31 cellular contexts compared by ENCODE assay signal in genomic region chr12:38704455-38704854, GRCh38.
"Had no signal": no experiment of that assay in that cellular context is flagged by ENCODE, and none has a peak within 500 bp of the region (broad histone marks: within the 10 kb centered on the region; RNA-seq: fewer than 3 reads in every experiment).

No MANE protein-coding gene starts in this region.

- ATAC-seq: activated CD4-positive, alpha-beta T cell treated with anti-CD3 and anti-CD28 coated beads for 36 hours; activated CD4-positive, CD25-positive, alpha-beta regulatory T cell treated with anti-CD3 and anti-CD28 coated beads, Interleukin-2, amount 50 U/mL, for 24 hours; activated CD8-positive, alpha-beta memory T cell treated with anti-CD3 and anti-CD28 coated beads, Interleukin-2, amount 10 ng/mL, durations not matched to agents 7 days and 5 days; activated CD8-positive, alpha-beta T cell treated with anti-CD3 and anti-CD28 coated beads, Interleukin-2, amount 10 ng/mL, durations not matched to agents 7 days and 5 days; activated naive CD8-positive, alpha-beta T cell treated with anti-CD3 and anti-CD28 coated beads, Interleukin-2, amount 50 U/mL, for 24 hours; WTC11 had no signal

- H3K27me3 ChIP-seq: ascending aorta, cardiac muscle cell had no signal

- H3K4me1 ChIP-seq: ascending aorta had no signal

- H3K9me3 ChIP-seq: ascending aorta had no signal

- H3K36me3 ChIP-seq: ascending aorta, cardiac muscle cell, WERI-Rb-1 had no signal

- H3K27ac ChIP-seq: ascending aorta, cardiac muscle cell, WERI-Rb-1 had no signal

- DNase-seq: activated CD4-positive, alpha-beta memory T cell treated with anti-CD3 and anti-CD28 coated beads, Interleukin-2, amount 10 ng/mL, durations not matched to agents 7 days and 5 days; activated CD4-positive, alpha-beta T cell treated with anti-CD3 and anti-CD28 coated beads for 1 hour; activated CD4-positive, alpha-beta T cell treated with anti-CD3 and anti-CD28 coated beads for 36 hours; activated CD4-positive, alpha-beta T cell treated with anti-CD3 and anti-CD28 coated beads for 48 hours; activated CD4-positive, alpha-beta T cell treated with anti-CD3 and anti-CD28 coated beads, Interleukin-2, amount 10 ng/mL, durations not matched to agents 7 days and 5 days; activated CD4-positive, alpha-beta T cell treated with anti-CD3 and anti-CD28 coated beads, Interleukin-2, amount 50 U/mL, for 48 hours; activated CD4-positive, CD25-positive, alpha-beta regulatory T cell; activated CD8-positive, alpha-beta memory T cell treated with anti-CD3 and anti-CD28 coated beads for 24 hours; activated CD8-positive, alpha-beta memory T cell treated with anti-CD3 and anti-CD28 coated beads, Interleukin-2, amount 10 ng/mL, durations not matched to agents 7 days and 5 days; activated CD8-positive, alpha-beta memory T cell treated with anti-CD3 and anti-CD28 coated beads, Interleukin-2, amount 50 U/mL, for 48 hours; activated CD8-positive, alpha-beta T cell treated with anti-CD3 and anti-CD28 coated beads, Interleukin-2, amount 10 ng/mL, durations not matched to agents 7 days and 5 days; activated effector memory CD4-positive, alpha-beta T cell treated with Interleukin-2 at 50 U/mL for 16 hours; activated gamma-delta T cell; activated naive CD4-positive, alpha-beta T cell treated with anti-CD3 and anti-CD28 coated beads, Interleukin-2, amount 10 ng/mL, durations not matched to agents 7 days and 5 days; activated naive CD4-positive, alpha-beta T cell treated with Interleukin-2 at 50 U/mL for 16 hours; activated naive CD8-positive, alpha-beta T cell treated with anti-CD3 and anti-CD28 coated beads, Interleukin-2, amount 10 ng/mL, durations not matched to agents 7 days and 5 days; activated naive CD8-positive, alpha-beta T cell treated with anti-CD3 and anti-CD28 coated beads, Interleukin-2, amount 50 U/mL, for 24 hours; activated T-cell treated with anti-CD3 and anti-CD28 coated beads, Interleukin-2, amount 50 U/mL, for 24 hours; activated T-cell treated with anti-CD3 and anti-CD28 coated beads, Interleukin-2, amount 50 U/mL, for 48 hours; amygdala; anterior cingulate cortex; caudate nucleus; cerebellar nuclear complex; T-helper 1 cell; T-helper 2 cell; T-helper 9 cell; WERI-Rb-1 had no signal

- H3K4me3 ChIP-seq: ascending aorta, cardiac muscle cell had no signal
